8 cellular contexts compared by ENCODE assay signal in genomic region chr5:57692582-57693487, GRCh38.
DNase-seq lines count a peak whose midpoint lies in the region; ATAC-seq, FAIRE-seq and TF ChIP-seq lines count a peak whose summit lies in the region.

No MANE protein-coding gene starts in this region.

- H3K4me3 ChIP-seq in ACC112 (ENCODE audit: low read depth, low read length) (peak overlapping the region; percentile 11; the same call in 1 of the 2 replicates), endothelial cell of umbilical vein (replicated peaks in 1 of 3; ENCODE audit: insufficient read depth in 1 of 3, low read depth in 1 of 3, low read length in 3 of 3) (no peak overlapping the region), thoracic aorta (no peak overlapping the region)

- H3K27ac ChIP-seq in ACC112 (ENCODE audit: low read depth, low read length) (peak overlapping the region; percentile 75), endothelial cell of umbilical vein (ENCODE audit: insufficient read depth, low read depth, low read length) (peak overlapping the region; percentile 27), thoracic aorta (peak overlapping the region; percentile 35 to 68)

- H3K27me3 ChIP-seq in ACC112 (ENCODE audit: insufficient read depth, low read length) (no peaks in the 10 kb centered on the region), endothelial cell of umbilical vein (ENCODE audit: control insufficient read depth in 2 of 2, insufficient read depth in 2 of 2, low read length in 2 of 2) (no peaks in the 10 kb centered on the region), thoracic aorta (replicated peaks; ENCODE audit: insufficient read depth) (no peaks in the 10 kb centered on the region)

- CTCF ChIA-PET in endothelial cell of umbilical vein (lab: Charles Lee): interaction anchor here (1.0 to 3.0 kb wide), 3 partner anchors 43 to 395 kb away, joined by 5 to 14 read pairs (median 6); no protein-coding TSS in a partner anchor

- BruUV-seq in endothelial cell of umbilical vein (replicated peaks; lab: Mats Ljungman, UMichigan): no TSS peak

- DNase-seq in RCC 7860 (ENCODE audit: low spot score) (peak; percentile 86), endothelial cell of umbilical vein (ENCODE audit: low read depth, low spot score) (peak; percentile 90), lung microvascular endothelial cell (ENCODE audit: low read depth in 2 of 2) (peak; percentile 88 to 93), thoracic aorta (ENCODE audit: low spot score) (peak; percentile 57), NCI-H345 (lab: John Stamatoyannopoulos, UW) (no peak)

- H3K4me1 ChIP-seq in ACC112 (ENCODE audit: control insufficient read depth, insufficient read depth, low read length, unreplicated experiment) (peaks cover 54% of the 10 kb centered on the region), endothelial cell of umbilical vein (ENCODE audit: control insufficient read depth, extremely low read depth, insufficient read depth, low read length) (peaks cover 27% of the 10 kb centered on the region), thoracic aorta (ENCODE audit: control insufficient read depth in 1 of 2, low read depth in 2 of 2) (peaks cover 7 to 36% of the 10 kb centered on the region in 2 donors)

- POLR2A ChIA-PET in endothelial cell of umbilical vein (lab: Charles Lee): no interaction called here

- H3K4me2 ChIP-seq in endothelial cell of umbilical vein (ENCODE audit: insufficient read depth, low read length): peak overlapping the region; percentile 62

- H3K36me3 ChIP-seq in ACC112 (ENCODE audit: insufficient read depth, low read length) (no peaks in the 10 kb centered on the region), endothelial cell of umbilical vein (ENCODE audit: control insufficient read depth in 2 of 2, extremely low read depth in 1 of 2, insufficient read depth in 2 of 2, low read length in 2 of 2) (no peaks in the 10 kb centered on the region), thoracic aorta (no peaks in the 10 kb centered on the region)

- H3K9me3 ChIP-seq in endothelial cell of umbilical vein (replicated peaks; ENCODE audit: control insufficient read depth, insufficient read depth, low read length): no peaks in the 10 kb centered on the region
- no peaks in the 10 kb centered on the region for H3K9me3 ChIP-seq in thoracic aorta

- peak; percentile 62 for ATAC-seq in GM21717 (IDR thresholded peaks at IDR 0.05; ENCODE audit: unreplicated experiment)
- ATAC-seq in thoracic aorta (ENCODE audit: insufficient number of reproducible peaks, low FRiP score, low read depth): peak; percentile 93
- ATAC-seq in HG03135 (IDR thresholded peaks at IDR 0.05; ENCODE audit: unreplicated experiment): no peak

- TF ChIP-seq POLR2A in endothelial cell of umbilical vein (IDR thresholded peaks at IDR 0.05; ENCODE audit: low read depth, low read length): no peak

- TF ChIP-seq CTCF in endothelial cell of umbilical vein (IDR thresholded peaks at IDR 0.05; ENCODE audit: extremely low read depth in 1 of 2, insufficient read depth in 1 of 2, low read depth in 1 of 2, low read length in 2 of 2) (no peak), thoracic aorta (IDR thresholded peaks at IDR 0.05) (no peak)

- no peaks in the 10 kb centered on the region for H3K9me1 ChIP-seq in endothelial cell of umbilical vein (replicated peaks; ENCODE audit: control insufficient read depth, extremely low read depth, insufficient read depth, low read length)

- peak overlapping the region; percentile 19 for H2AFZ ChIP-seq in ACC112 (ENCODE audit: low read length, unreplicated experiment)
- H2AFZ ChIP-seq in endothelial cell of umbilical vein (ENCODE audit: low read depth, low read length): peak overlapping the region; percentile 58

- intact Hi-C loops in endothelial cell of umbilical vein (cut with micrococcal nuclease): no loop called here

- H3K79me2 ChIP-seq in ACC112 (ENCODE audit: control insufficient read depth, insufficient read depth, low read length, unreplicated experiment): no peaks in the 10 kb centered on the region
- no peaks in the 10 kb centered on the region for H3K79me2 ChIP-seq in endothelial cell of umbilical vein (ENCODE audit: control insufficient read depth, insufficient read depth, low read length)

- dilution Hi-C loops in endothelial cell of umbilical vein (cut with MboI; ENCODE audit: extremely low pct_ligation_motif_present, low sequenced_read_pairs): no loop called here

- H4K20me1 ChIP-seq in endothelial cell of umbilical vein (replicated peaks; ENCODE audit: control insufficient read depth, extremely low read depth, insufficient read depth, low read length): no peaks in the 10 kb centered on the region

- H3K9ac ChIP-seq in endothelial cell of umbilical vein (replicated peaks; ENCODE audit: extremely low read depth, insufficient read depth, low read length): no peak overlapping the region

- FAIRE-seq in RCC 7860 (lab: Jason Lieb, UNC): peak; percentile 85
- FAIRE-seq in endothelial cell of umbilical vein (lab: Jason Lieb, UNC): peak; percentile 94

TF ChIP-seq in endothelial cell of umbilical vein, 7 proteins besides CTCF, POLR2A, EP300 and RAD21:
- TF ChIP-seq EZH2 (IDR thresholded peaks at IDR 0.05; ENCODE audit: borderline replicate concordance, low read depth, low read length, severe bottlenecking) (no peak), MAX (IDR thresholded peaks at IDR 0.05; ENCODE audit: insufficient read depth, insufficient read length) (no peak), JUN (IDR thresholded peaks at IDR 0.05; ENCODE audit: borderline replicate concordance, insufficient read depth, insufficient read length, low read depth) (peak; percentile 100), POLR2AphosphoS5 (IDR thresholded peaks at IDR 0.05; ENCODE audit: insufficient read depth, low read depth, low read length) (peak; percentile 69), FOS (IDR thresholded peaks at IDR 0.05; ENCODE audit: borderline replicate concordance, insufficient read depth, low read length) (peak; percentile 100), GATA2 (IDR thresholded peaks at IDR 0.05; ENCODE audit: insufficient read depth, insufficient read length, low read depth, low read length) (no peak)
